Comparison of ENCODE assay signal across 8 cellular contexts in the genomic region with DNA sequence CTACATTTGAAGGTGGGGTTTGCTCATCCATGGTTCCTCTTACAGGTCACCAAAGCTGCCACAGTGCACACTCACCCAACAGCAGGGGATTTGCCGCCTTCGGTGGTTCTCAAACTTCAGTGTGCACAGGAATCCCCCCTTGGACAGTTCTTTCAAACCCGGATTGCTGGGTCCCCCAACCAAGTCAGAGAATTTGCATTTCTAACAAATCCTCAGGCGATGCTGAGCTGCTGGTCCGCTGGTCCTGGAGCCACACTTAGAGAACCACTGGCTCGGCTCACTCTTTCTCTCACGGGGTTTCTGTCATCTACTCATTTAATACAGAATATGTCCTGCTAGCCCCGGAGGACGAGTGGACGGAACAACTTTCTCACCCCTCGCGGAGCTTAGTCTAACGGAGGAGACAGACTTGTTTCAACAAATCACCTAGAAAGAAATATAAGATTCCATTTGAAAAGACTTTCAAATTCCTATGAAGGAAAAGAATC. TPM values are rescaled to one million over a fixed set of nuclear protein-coding genes. Genes with fewer than 3 reads are reported as not detected.
DNase-seq lines count a peak whose midpoint lies in the region; ATAC-seq and TF ChIP-seq lines count a peak whose summit lies in the region.

No MANE protein-coding gene starts in this region.

- no peak for DNase-seq in effector memory CD4-positive, alpha-beta T cell
- DNase-seq in neuronal stem cell (ENCODE audit: low spot score), result no peak
- DNase-seq in stimulated activated CD4-positive, alpha-beta T cell treated with anti-CD3 and anti-CD28 coated beads, Interleukin-4, amount 100 ng/mL, for 4 hours, result no peak
- no peak for DNase-seq in NCI-H226

- H4K20me1 ChIP-seq in BLaER1 (no peaks in the 10 kb centered on the region), OCI-LY1 (ENCODE audit: insufficient read depth, low read length) (no peaks in the 10 kb centered on the region)

- no peak overlapping the region for H2AK5ac ChIP-seq in neuronal stem cell (ENCODE audit: low read depth, low read length)

- H3F3A ChIP-seq in OCI-LY1 (ENCODE audit: insufficient read depth, low read length), result no peaks in the 10 kb centered on the region

- H3K9ac ChIP-seq in BLaER1 (peak overlapping the region; percentile 97), OCI-LY1 (ENCODE audit: low read length) (peak overlapping the region; percentile 9; the same call in 1 of the 2 replicates), neuronal stem cell (ENCODE audit: low read depth, low read length, poor library complexity) (no peak overlapping the region)

- H2BK12ac ChIP-seq in neuronal stem cell (ENCODE audit: low read length), result no peak overlapping the region

- no peak overlapping the region for H2AFZ ChIP-seq in OCI-LY1 (ENCODE audit: low read length)
- H2AFZ ChIP-seq in neuronal stem cell (ENCODE audit: low read length), result peak overlapping the region; percentile 91

- ATAC-seq in GM19397 (IDR thresholded peaks at IDR 0.05; ENCODE audit: unreplicated experiment), result no peak
- no peak for ATAC-seq in GM21528 (IDR thresholded peaks at IDR 0.05; ENCODE audit: low FRiP score, unreplicated experiment)

- H4K91ac ChIP-seq in neuronal stem cell (ENCODE audit: low read depth, low read length, poor library complexity), result no peak overlapping the region

- H3K9me3 ChIP-seq in BLaER1 (no peaks in the 10 kb centered on the region), OCI-LY1 (ENCODE audit: low read length) (no peaks in the 10 kb centered on the region), neuronal stem cell (replicated peaks in 1 of 2; ENCODE audit: control insufficient read depth in 2 of 2, insufficient read depth in 1 of 2, low read depth in 1 of 2, low read length in 2 of 2) (no peaks in the 10 kb centered on the region)
- H3K9me3 ChIP-seq in effector memory CD4-positive, alpha-beta T cell (ENCODE audit: control insufficient read depth, low read length), result no peaks in the 10 kb centered on the region

- H3K4ac ChIP-seq in neuronal stem cell (ENCODE audit: low read length), result no peak overlapping the region

- H2BK120ac ChIP-seq in neuronal stem cell (ENCODE audit: low read depth, low read length), result peak overlapping the region; percentile 12

- H3K4me2 ChIP-seq in BLaER1 (peak overlapping the region; percentile 83), OCI-LY1 (ENCODE audit: low read length) (peak overlapping the region; percentile 78), neuronal stem cell (ENCODE audit: insufficient read depth, low read length, poor library complexity, severe bottlenecking) (no peak overlapping the region)

- peak overlapping the region; percentile 80 for H3K18ac ChIP-seq in neuronal stem cell (ENCODE audit: low read length)

- no peaks in the 10 kb centered on the region for H3K36me3 ChIP-seq in BLaER1
- no peaks in the 10 kb centered on the region for H3K36me3 ChIP-seq in OCI-LY1 (ENCODE audit: insufficient read depth, low read length)
- H3K36me3 ChIP-seq in effector memory CD4-positive, alpha-beta T cell (ENCODE audit: control insufficient read depth, insufficient read depth, low read length), result no peaks in the 10 kb centered on the region
- no peaks in the 10 kb centered on the region for H3K36me3 ChIP-seq in neuronal stem cell (replicated peaks in 1 of 2; ENCODE audit: control insufficient read depth in 2 of 2, insufficient read depth in 2 of 2, low read length in 2 of 2)

- no peaks in the 10 kb centered on the region for H3K9me2 ChIP-seq in OCI-LY1 (ENCODE audit: low read depth, low read length)

- no peak overlapping the region for H2BK15ac ChIP-seq in neuronal stem cell (ENCODE audit: low read length)

- H3K79me1 ChIP-seq in neuronal stem cell (ENCODE audit: low read depth, low read length), result no peaks in the 10 kb centered on the region

- H3K4me1 ChIP-seq in BLaER1, result peaks cover 92% of the 10 kb centered on the region
- H3K4me1 ChIP-seq in OCI-LY1 (ENCODE audit: insufficient read depth, low read length, severe bottlenecking), result peaks cover 86% of the 10 kb centered on the region
- peaks cover 74% of the 10 kb centered on the region for H3K4me1 ChIP-seq in effector memory CD4-positive, alpha-beta T cell (ENCODE audit: control insufficient read depth, insufficient read depth, low read length, poor library complexity, severe bottlenecking)
- H3K4me1 ChIP-seq in neuronal stem cell (ENCODE audit: control insufficient read depth in 2 of 2, insufficient read depth in 1 of 2, low read depth in 1 of 2, low read length in 2 of 2), result peaks cover 15 to 33% of the 10 kb centered on the region in 2 donors

- H3K4me3 ChIP-seq in BLaER1 (peak overlapping the region; percentile 71), OCI-LY1 (ENCODE audit: low read depth, low read length, poor library complexity, severe bottlenecking) (peak overlapping the region; percentile 57), neuronal stem cell (ENCODE audit: low read length in 2 of 2) (no peak overlapping the region)
- peak overlapping the region; percentile 45 for H3K4me3 ChIP-seq in effector memory CD4-positive, alpha-beta T cell (ENCODE audit: insufficient read depth, low read depth, low read length, poor library complexity, severe bottlenecking)

- H3K27ac ChIP-seq in BLaER1 (peak overlapping the region; percentile 99), OCI-LY1 (ENCODE audit: low read depth, low read length, poor library complexity, severe bottlenecking) (peak overlapping the region; percentile 93), neuronal stem cell (replicated peaks; ENCODE audit: low read length) (no peak overlapping the region)
- H3K27ac ChIP-seq in effector memory CD4-positive, alpha-beta T cell (ENCODE audit: insufficient read depth, low read length, poor library complexity, severe bottlenecking), result peak overlapping the region; percentile 95

- TF ChIP-seq CTCF in OCI-LY1 (IDR thresholded peaks at IDR 0.05; ENCODE audit: low read length), result no peak

- H3K79me2 ChIP-seq in OCI-LY1 (ENCODE audit: insufficient read depth, low read length), result no peaks in the 10 kb centered on the region

- no peak overlapping the region for H2BK5ac ChIP-seq in neuronal stem cell (ENCODE audit: low read length)

- H3K14ac ChIP-seq in neuronal stem cell (ENCODE audit: low read length), result no peak overlapping the region

- no peak overlapping the region for H4K8ac ChIP-seq in neuronal stem cell (ENCODE audit: low read depth, low read length)

- peak overlapping the region; percentile 59 for H3K23ac ChIP-seq in neuronal stem cell (ENCODE audit: low read depth, low read length, poor library complexity)

- WGBS in neuronal stem cell (ENCODE audit: extremely low coverage in 2 of 2, insufficient read length in 2 of 2, insufficient replicate concordance in 1 of 2), 2 donors, result no CpG with 5 or more reads among the region's 13 CpGs

- H3K27me3 ChIP-seq in BLaER1 (no peaks in the 10 kb centered on the region), OCI-LY1 (ENCODE audit: insufficient read depth, low read length) (no peaks in the 10 kb centered on the region), neuronal stem cell (ENCODE audit: control insufficient read depth in 3 of 3, insufficient read depth in 3 of 3, low read depth in 1 of 3, low read length in 3 of 3) (no peaks in the 10 kb centered on the region)
- no peaks in the 10 kb centered on the region for H3K27me3 ChIP-seq in effector memory CD4-positive, alpha-beta T cell (replicated peaks; ENCODE audit: control insufficient read depth, insufficient read depth, low read length, poor library complexity, severe bottlenecking)

RNA-seq across cellular contexts. Expression of gene ZFP36L1, which starts 24.1 kb away (rescaled TPM):
- 270 TPM for polyA plus RNA-seq in neuronal stem cell (2013, experiment 1 of 2)
- 294 TPM for polyA plus RNA-seq in neuronal stem cell (2013, experiment 2 of 2)

Comparison
In these comparisons a context has a peak if more than half of its experiments do, and no peak if none do; other contexts are left out.
1. H3K4me3 ChIP-seq: peak in BLaER1 (single experiment), OCI-LY1 (single experiment) and effector memory CD4-positive, alpha-beta T cell (single experiment); none in neuronal stem cell (0 of 2).